In genomic region chr3:115628075-115628412, GRCh38 we compare ENCODE assay signal across 18 cellular contexts. TPM values are rescaled to one million over a fixed set of nuclear protein-coding genes. Genes with fewer than 3 reads are reported as not detected.
DNase-seq lines count a peak whose midpoint lies in the region; ATAC-seq and TF ChIP-seq lines count a peak whose summit lies in the region.
"Had no signal": no experiment of that assay in that cellular context is flagged by ENCODE, and none has a peak within 500 bp of the region (broad histone marks: within the 10 kb centered on the region; RNA-seq: fewer than 3 reads in every experiment).

No MANE protein-coding gene starts in this region.

- H3K4me1 ChIP-seq in colonic mucosa: no peaks in the 10 kb centered on the region
- H3K4me1 ChIP-seq: A549, Caco-2, HAP-1 had no signal

- H3K27me3 ChIP-seq in colonic mucosa: no peaks in the 10 kb centered on the region

- H3K9ac ChIP-seq in colonic mucosa (ENCODE audit: low read depth in 2 of 2, low read length in 2 of 2): no peak overlapping the region

- TF ChIP-seq CTCF in colonic mucosa (IDR thresholded peaks at IDR 0.05): no peak

- H3K4me3 ChIP-seq in GM08714 (ENCODE audit: low read length) (peak overlapping the region; percentile 31; the same call in 1 of the 2 replicates), colonic mucosa (no peak overlapping the region)
- H3K4me3 ChIP-seq: A549, gastroesophageal sphincter, HAP-1 had no signal

- ATAC-seq in GM19397 (IDR thresholded peaks at IDR 0.05; ENCODE audit: unreplicated experiment) (peak; percentile 42), HG02623 (IDR thresholded peaks at IDR 0.05; ENCODE audit: unreplicated experiment) (peak; percentile 38), HG03159 (IDR thresholded peaks at IDR 0.05; ENCODE audit: unreplicated experiment) (peak; percentile 48)
- ATAC-seq: A549, gastroesophageal sphincter, natural killer cell had no signal

- no peak overlapping the region for H3K27ac ChIP-seq in colonic mucosa
- H3K27ac ChIP-seq: A549, gastroesophageal sphincter had no signal

- intact Hi-C loops in colonic mucosa (cut with DNase I): no loop called here

- H3K9me3 ChIP-seq in colonic mucosa: no peaks in the 10 kb centered on the region
- H3K9me3 ChIP-seq: A549, Caco-2, gastroesophageal sphincter, HAP-1 had no signal

- H3K36me3 ChIP-seq in colonic mucosa: no peaks in the 10 kb centered on the region
- H3K36me3 ChIP-seq: gastroesophageal sphincter, HAP-1 had no signal

- no peak for DNase-seq in medulla oblongata (ENCODE audit: extremely low spot score)
- no peak for DNase-seq in central memory CD4-positive, alpha-beta T cell
- DNase-seq in colonic mucosa: no peak
- no peak for DNase-seq in NCI-H1417 treated with DMSO at 0.1 percent for 48 hours (lab: John Stamatoyannopoulos, UW)
- DNase-seq: activated CD4-positive, alpha-beta T cell treated with anti-CD3 and anti-CD28 coated beads for 4 hours; Caco-2; effector CD8-positive, alpha-beta T cell; kidney glomerular epithelial cell; natural killer cell; NCI-H1930 had no signal

RNA-seq across cellular contexts. Expression of gene GAP43, which starts 4.7 kb away (rescaled TPM):
- 1 to 10 TPM in 1 of 2 donors, under 1 TPM in 1; 0.54 to 1.8 TPM for total RNA-seq in colonic mucosa
- total RNA-seq: activated T-helper 1 cell treated with anti-CD3 and anti-CD28 coated beads, Interleukin-12 subunit alpha, Interleukin-12 subunit beta, Interleukin-2, Interleukin-4 antibody, amounts not matched to agents 30 ng/mL and 10 ng/mL and 1 ng/mL, durations not matched to agents 14 hours and 24 hours and 36 hours; Caco-2 had no signal
